8 cellular contexts compared by ENCODE assay signal in the genomic region with DNA sequence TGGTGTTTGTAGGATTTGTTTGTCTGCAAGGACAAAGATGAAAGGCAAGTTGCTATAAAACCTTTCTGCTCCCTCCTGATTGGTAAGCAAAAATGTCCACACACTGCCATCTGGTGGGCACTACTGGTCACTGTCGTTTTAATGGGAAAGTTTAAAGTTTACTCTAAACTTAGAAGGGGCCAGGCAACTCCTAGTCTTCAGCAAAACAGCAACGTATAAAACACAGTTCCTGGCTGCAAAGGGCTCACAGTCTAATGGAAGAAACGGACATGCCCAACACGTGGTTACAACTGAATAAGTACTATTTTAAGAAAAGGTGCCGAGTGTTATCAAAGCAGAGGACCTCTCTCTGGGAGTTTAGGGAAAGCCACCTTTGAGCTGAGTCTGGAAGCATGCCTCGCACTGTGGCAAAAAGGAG. TPM values are rescaled to one million over a fixed set of nuclear protein-coding genes. Genes with fewer than 3 reads are reported as not detected.
A peak's percentile ranks its signal among the peaks of the same experiment; 100 is the strongest.
DNase-seq lines count a peak whose midpoint lies in the region; ATAC-seq and TF ChIP-seq lines count a peak whose summit lies in the region.

No MANE protein-coding gene starts in this region.

- peaks cover 20% of the 10 kb centered on the region for H3K4me1 Mint-ChIP-seq in activated naive CD8-positive, alpha-beta T cell treated with anti-CD3 and anti-CD28 coated beads for 36 hours
- peaks cover 4% of the 10 kb centered on the region for H3K4me1 Mint-ChIP-seq in progenitor cell of endocrine pancreas (ENCODE audit: low read depth)

- H3K27me3 ChIP-seq in cardiac muscle cell (no peaks in the 10 kb centered on the region), vagina (no peaks in the 10 kb centered on the region)

- H3K27ac Mint-ChIP-seq in activated naive CD8-positive, alpha-beta T cell treated with anti-CD3 and anti-CD28 coated beads for 36 hours = no peak overlapping the region
- no peak overlapping the region for H3K27ac Mint-ChIP-seq in progenitor cell of endocrine pancreas

- H3K4me1 ChIP-seq in cardiac muscle cell (ENCODE audit: low read depth) (peaks cover 5% of the 10 kb centered on the region), vagina (peaks cover 14% of the 10 kb centered on the region)

- H3K27ac ChIP-seq in cardiac muscle cell = no peak overlapping the region
- H3K27ac ChIP-seq in vagina = peak overlapping the region; percentile 72

- H3K36me3 ChIP-seq in cardiac muscle cell (no peaks in the 10 kb centered on the region), vagina (no peaks in the 10 kb centered on the region)

- peaks cover 4% of the 10 kb centered on the region for H3K27me3 Mint-ChIP-seq in activated naive CD8-positive, alpha-beta T cell treated with anti-CD3 and anti-CD28 coated beads for 36 hours
- peaks cover 8% of the 10 kb centered on the region for H3K27me3 Mint-ChIP-seq in progenitor cell of endocrine pancreas

- TF ChIP-seq CTCF in LNCaP clone FGC (IDR thresholded peaks at IDR 0.05; ENCODE audit: control insufficient read depth, extremely low read depth, insufficient read depth) (peak; percentile 86), cardiac muscle cell (IDR thresholded peaks at IDR 0.05; ENCODE audit: low read depth, low read length) (peak; percentile 68), progenitor cell of endocrine pancreas (IDR thresholded peaks at IDR 0.05; ENCODE audit: unreplicated experiment) (peak; percentile 87), vagina (IDR thresholded peaks at IDR 0.05) (peak; percentile 25 to 89 (median 57))

- ATAC-seq in GM21619 (IDR thresholded peaks at IDR 0.05; ENCODE audit: unreplicated experiment) (peak; percentile 87), SK-N-SH treated with all-trans-retinoic acid at 6 μM for 48 hours (peak; percentile 89)

- intact Hi-C loops in vagina (cut with DNase I) = loop anchor here (5.0 to 10.0 kb wide), 3 partner anchors 191 to 1413 kb away; no protein-coding TSS in a partner anchor

- H3K4me3 Mint-ChIP-seq in activated naive CD8-positive, alpha-beta T cell treated with anti-CD3 and anti-CD28 coated beads for 36 hours = no peak overlapping the region
- H3K4me3 Mint-ChIP-seq in progenitor cell of endocrine pancreas (ENCODE audit: low read depth) = no peak overlapping the region

- no peaks in the 10 kb centered on the region for H3K9me3 Mint-ChIP-seq in activated naive CD8-positive, alpha-beta T cell treated with anti-CD3 and anti-CD28 coated beads for 36 hours
- H3K9me3 Mint-ChIP-seq in progenitor cell of endocrine pancreas (ENCODE audit: low read depth) = no peaks in the 10 kb centered on the region

- no peaks in the 10 kb centered on the region for H3K36me3 Mint-ChIP-seq in activated naive CD8-positive, alpha-beta T cell treated with anti-CD3 and anti-CD28 coated beads for 36 hours
- no peaks in the 10 kb centered on the region for H3K36me3 Mint-ChIP-seq in progenitor cell of endocrine pancreas (ENCODE audit: insufficient read depth)

- H3K4me3 ChIP-seq in LNCaP clone FGC (ENCODE audit: low read depth, low read length) (no peak overlapping the region), cardiac muscle cell (no peak overlapping the region), vagina (no peak overlapping the region)

- no peak for TF ChIP-seq POLR2A in vagina (IDR thresholded peaks at IDR 0.05)

- DNase-seq in DMS79 (lab: John Stamatoyannopoulos, UW) = peak; percentile 28
- peak; percentile 55 for DNase-seq in LNCaP clone FGC (ENCODE audit: low read depth)
- DNase-seq in activated naive CD8-positive, alpha-beta T cell treated with anti-CD3 and anti-CD28 coated beads for 36 hours = peak; percentile 40
- DNase-seq in cardiac muscle cell (ENCODE audit: low read depth in 1 of 2, low spot score in 1 of 2) = peak; percentile 74 to 77
- DNase-seq in progenitor cell of endocrine pancreas (ENCODE audit: low spot score, unreplicated experiment) = peak; percentile 53
- no peak for DNase-seq in vagina (ENCODE audit: extremely low spot score in 2 of 2)

- H3K9me3 ChIP-seq in cardiac muscle cell (ENCODE audit: low read depth) = no peaks in the 10 kb centered on the region
- H3K9me3 ChIP-seq in vagina = no peaks in the 10 kb centered on the region

TF ChIP-seq in SK-N-SH treated with all-trans-retinoic acid at 6 μM for 48 hours, 23 proteins besides CTCF, POLR2A, EP300 and RAD21:
- TF ChIP-seq ZFP30 (CRISPR knock-in tag; IDR thresholded peaks at IDR 0.05) (no peak), RARB (CRISPR knock-in tag; IDR thresholded peaks at IDR 0.05) (no peak), GLIS3 (CRISPR knock-in tag; IDR thresholded peaks at IDR 0.05) (no peak), TCF4 (CRISPR knock-in tag; IDR thresholded peaks at IDR 0.05; ENCODE audit: borderline replicate concordance) (no peak), ZFP3 (CRISPR knock-in tag; IDR thresholded peaks at IDR 0.05) (peak; percentile 76; the same call in 1 of the 2 replicates)

RNA-seq across cellular contexts. Expression of a gene that starts 23.7 kb away (rescaled TPM):
- total RNA-seq in activated naive CD8-positive, alpha-beta T cell treated with anti-CD3 and anti-CD28 coated beads for 36 hours = 1 to 10 TPM; 1.1 TPM
- 0.48 and 1.2 TPM in 2 replicates for total RNA-seq in cardiac muscle cell
- 0.09 TPM in 1 of 2 replicates, not detected in the other for polyA plus RNA-seq in cardiac muscle cell
- 0.67 and 2.3 TPM in 2 replicates for total RNA-seq in progenitor cell of endocrine pancreas
- total RNA-seq in vagina = 21.6 TPM

Comparison
In these comparisons a context has a peak if more than half of its experiments do, and no peak if none do; other contexts are left out.
1. DNase-seq: peak in DMS79 (single experiment), LNCaP clone FGC (single experiment), activated naive CD8-positive, alpha-beta T cell treated with anti-CD3 and anti-CD28 coated beads for 36 hours (single experiment), cardiac muscle cell (2 of 2) and progenitor cell of endocrine pancreas (single experiment); none in vagina (0 of 2).
2. Peak in every context shown above with its lines, with median percentiles within 50 percentile points of each other: CTCF ChIP-seq.